ENCODE assay signal across 30 cellular contexts in the genomic region with DNA sequence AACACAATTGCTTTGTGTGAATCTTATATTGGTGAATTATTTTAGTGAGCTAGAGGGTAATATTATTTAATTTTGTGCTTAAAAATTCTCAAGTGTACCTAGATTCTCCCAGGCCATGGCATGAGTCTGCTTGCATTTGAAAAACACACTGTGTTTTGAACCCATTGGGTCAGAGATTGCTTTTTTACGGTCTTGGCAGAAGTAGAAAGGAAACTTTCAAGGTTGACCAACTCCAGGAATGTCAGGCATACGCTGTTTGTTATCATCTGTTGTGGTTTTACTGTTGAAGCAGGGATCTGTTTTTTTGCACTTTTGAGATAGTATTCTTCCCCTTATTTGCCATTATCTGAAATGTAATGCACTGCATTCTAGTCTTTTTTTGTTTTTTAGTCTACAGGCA.
DNase-seq lines count a peak whose midpoint lies in the region; ATAC-seq, FAIRE-seq and TF ChIP-seq lines count a peak whose summit lies in the region.
"Had no signal": no experiment of that assay in that cellular context is flagged by ENCODE, and none has a peak within 500 bp of the region (broad histone marks: within the 10 kb centered on the region; RNA-seq: fewer than 3 reads in every experiment).

No MANE protein-coding gene starts in this region.

- no peak for FAIRE-seq in HepG2 (lab: Jason Lieb, UNC)
- FAIRE-seq: A204.1 had no signal

- ATAC-seq in HepG2 (no peak), right lobe of liver (no peak)
- ATAC-seq: gastroesophageal sphincter; left ventricle myocardium superior; sciatic nerve; stimulated activated naive CD8-positive, alpha-beta T cell treated with anti-CD3 and anti-CD28 coated beads, Interleukin-15, amount 100 ng/mL, for 72 hours had no signal

- POLR2A ChIA-PET in HepG2 (lab: Yijun Ruan, JAX): no interaction called here

- in situ Hi-C loops in HepG2 (cut with HindIII; ENCODE audit: extremely low pct_ligation_motif_present, low pct_unique_long_range_greater_than_20kb): no loop called here

- WGBS in HepG2 (ENCODE audit: low lambda C conversion rate): 0% methylated on average over 2 of the region's 2 CpGs
- 6% methylated on average over 2 of the region's 2 CpGs for WGBS in right lobe of liver (ENCODE audit: insufficient coverage, low coverage, low lambda C conversion rate, missing lambda C conversion rate)
- WGBS in adrenal gland, 4 donors: 12 to 35% (median 16%) methylated on average over 2 of the region's 2 CpGs
- WGBS in thyroid gland, 2 donors: 11 to 24% methylated on average over 2 of the region's 2 CpGs
- WGBS in esophagus squamous epithelium, 2 donors: 25 to 35% methylated on average over 2 of the region's 2 CpGs

- BruUV-seq in HepG2 (replicated peaks; lab: Mats Ljungman, UMichigan): no TSS peak

- no peak overlapping the region for H3K27ac ChIP-seq in HepG2 (ENCODE audit: extremely low read length, insufficient read depth, low read length)
- no peak overlapping the region for H3K27ac ChIP-seq in right lobe of liver
- H3K27ac ChIP-seq in adrenal gland: peak overlapping the region; percentile 37 to 56 (median 51)
- peak overlapping the region in 2 of 3 donors; percentile 39 to 60 for H3K27ac ChIP-seq in thyroid gland
- no peak overlapping the region for H3K27ac ChIP-seq in esophagus squamous epithelium
- no peak overlapping the region for H3K27ac ChIP-seq in uterus
- H3K27ac ChIP-seq: brain microvascular endothelial cell, gastroesophageal sphincter, SJSA1, thoracic aorta, vagina had no signal

- no peaks in the 10 kb centered on the region for H4K20me1 ChIP-seq in HepG2 (ENCODE audit: insufficient read depth, low read length)

- no peak for TF ChIP-seq CTCF in HepG2 (CRISPR knock-in tag; IDR thresholded peaks at IDR 0.05)
- no peak for TF ChIP-seq CTCF in right lobe of liver (IDR thresholded peaks at IDR 0.05)
- TF ChIP-seq CTCF in adrenal gland (IDR thresholded peaks at IDR 0.05): no peak
- no peak for TF ChIP-seq CTCF in kidney epithelial cell (IDR thresholded peaks at IDR 0.05; ENCODE audit: insufficient read depth, low read length, poor library complexity, severe bottlenecking)
- TF ChIP-seq CTCF in thyroid gland (IDR thresholded peaks at IDR 0.05): no peak
- no peak for TF ChIP-seq CTCF in esophagus squamous epithelium (IDR thresholded peaks at IDR 0.05)
- no peak for TF ChIP-seq CTCF in uterus (IDR thresholded peaks at IDR 0.05)

- no peak for TF ChIP-seq RAD21 in HepG2 (CRISPR knock-in tag; IDR thresholded peaks at IDR 0.05)

- DNase-seq in HepG2 (ENCODE audit: low spot score) (peak; percentile 23), right lobe of liver (no peak), adrenal gland (peak in 5 of 7 donors; percentile 19 to 60 (median 44)), kidney epithelial cell (ENCODE audit: low read depth) (peak; percentile 63), thyroid gland (peak; percentile 14 to 20), esophagus squamous epithelium (lab: John Stamatoyannopoulos, UW) (no peak), uterus (no peak)
- no peak for DNase-seq in NK-92 treated with Interleukin-12 subunit alpha and Interleukin-12 subunit beta, amount 100 ng/mL, for 24 hours (lab: John Stamatoyannopoulos, UW)
- DNase-seq: activated CD4-positive, alpha-beta T cell treated with anti-CD3 and anti-CD28 coated beads, Interleukin-2, amount 50 U/mL, for 48 hours; activated naive CD4-positive, alpha-beta T cell treated with Interleukin-2 at 50 U/mL for 16 hours; AML-193; brain microvascular endothelial cell; CD4-positive, CD25-positive, alpha-beta regulatory T cell; cerebellar nuclear complex; dermis blood vessel endothelial cell; HCEC 1CT; hypothalamus; Kasumi-1; left ventricle myocardium superior; naive B cell; NCI-H146; NCI-H748 treated with DMSO at 0.1 percent for 48 hours; stimulated activated naive CD8-positive, alpha-beta T cell treated with anti-CD3 and anti-CD28 coated beads, Interleukin-15, amount 100 ng/mL, for 72 hours; T1000 had no signal

- CTCF ChIA-PET in HepG2 (lab: Yijun Ruan, JAX; ENCODE audit: low intra/inter-chr PET ratio, low total read pairs): no interaction called here

- no peaks in the 10 kb centered on the region for H3K9me3 ChIP-seq in HepG2 (ENCODE audit: low read length)
- H3K9me3 ChIP-seq in right lobe of liver: no peaks in the 10 kb centered on the region
- H3K9me3 ChIP-seq in adrenal gland (replicated peaks in 1 of 3): no peaks in the 10 kb centered on the region
- H3K9me3 ChIP-seq in thyroid gland: no peaks in the 10 kb centered on the region
- H3K9me3 ChIP-seq in esophagus squamous epithelium: no peaks in the 10 kb centered on the region
- H3K9me3 ChIP-seq in uterus: no peaks in the 10 kb centered on the region
- H3K9me3 ChIP-seq: gastroesophageal sphincter, SJSA1, thoracic aorta, vagina had no signal

- H2AFZ ChIP-seq in HepG2 (ENCODE audit: low read length): no peak overlapping the region

- H3K4me3 ChIP-seq in HepG2 (replicated peaks in 1 of 3; ENCODE audit: insufficient read depth in 1 of 3, low read depth in 2 of 3, low read length in 3 of 3) (no peak overlapping the region), right lobe of liver (no peak overlapping the region), adrenal gland (no peak overlapping the region), kidney epithelial cell (ENCODE audit: low read depth, low read length) (no peak overlapping the region), thyroid gland (replicated peaks in 1 of 3) (no peak overlapping the region), esophagus squamous epithelium (no peak overlapping the region), uterus (no peak overlapping the region)
- H3K4me3 ChIP-seq: gastroesophageal sphincter, SJSA1, thoracic aorta, vagina had no signal

- TF ChIP-seq EP300 in HepG2 (IDR thresholded peaks at IDR 0.05; ENCODE audit: low read depth in 2 of 2, low read length in 2 of 2) (no peak), HepG2 (CRISPR knock-in tag; IDR thresholded peaks at IDR 0.05; ENCODE audit: borderline replicate concordance) (no peak)

- no peaks in the 10 kb centered on the region for H3K79me2 ChIP-seq in HepG2 (ENCODE audit: insufficient read depth, low read length)

- H3K36me3 ChIP-seq in HepG2 (replicated peaks in 1 of 2; ENCODE audit: control insufficient read depth in 1 of 2, insufficient read depth in 2 of 2, low read length in 2 of 2): no peaks in the 10 kb centered on the region
- no peaks in the 10 kb centered on the region for H3K36me3 ChIP-seq in right lobe of liver
- no peaks in the 10 kb centered on the region for H3K36me3 ChIP-seq in adrenal gland (replicated peaks in 1 of 2)
- no peaks in the 10 kb centered on the region for H3K36me3 ChIP-seq in kidney epithelial cell (ENCODE audit: control insufficient read depth, insufficient read depth, low read length)
- H3K36me3 ChIP-seq in thyroid gland: no peaks in the 10 kb centered on the region
- H3K36me3 ChIP-seq in esophagus squamous epithelium: no peaks in the 10 kb centered on the region
- H3K36me3 ChIP-seq in uterus: no peaks in the 10 kb centered on the region
- H3K36me3 ChIP-seq: brain microvascular endothelial cell, gastroesophageal sphincter, SJSA1, thoracic aorta, vagina had no signal

- intact Hi-C loops in HepG2 (cut with micrococcal nuclease; ENCODE audit: unreplicated experiment) (no loop called here), right lobe of liver (cut with DNase I) (no loop called here), adrenal gland (cut with DNase I) (no loop called here), thyroid gland (cut with DNase I) (no loop called here), esophagus squamous epithelium (cut with DNase I) (no loop called here), uterus (cut with DNase I; ENCODE audit: low total_unique reads) (no loop called here)

- TF ChIP-seq POLR2A in HepG2 (IDR thresholded peaks at IDR 0.05; ENCODE audit: insufficient read depth in 1 of 2, low read depth in 2 of 2, low read length in 2 of 2) (no peak), right lobe of liver (IDR thresholded peaks at IDR 0.05) (no peak), adrenal gland (IDR thresholded peaks at IDR 0.05) (no peak), thyroid gland (IDR thresholded peaks at IDR 0.05) (no peak), esophagus squamous epithelium (IDR thresholded peaks at IDR 0.05) (no peak), uterus (IDR thresholded peaks at IDR 0.05) (no peak)

- H3K9ac ChIP-seq in HepG2 (ENCODE audit: insufficient read depth, low read depth, low read length): no peak overlapping the region

- no peaks in the 10 kb centered on the region for H3K4me1 ChIP-seq in HepG2 (ENCODE audit: insufficient read depth, low read length)
- no peaks in the 10 kb centered on the region for H3K4me1 ChIP-seq in right lobe of liver
- H3K4me1 ChIP-seq in adrenal gland (replicated peaks in 1 of 2): peaks cover 18 to 31% of the 10 kb centered on the region in 2 donors
- peaks cover 7% of the 10 kb centered on the region in 2 donors for H3K4me1 ChIP-seq in thyroid gland
- no peaks in the 10 kb centered on the region for H3K4me1 ChIP-seq in esophagus squamous epithelium
- no peaks in the 10 kb centered on the region for H3K4me1 ChIP-seq in uterus
- H3K4me1 ChIP-seq: SJSA1, vagina had no signal

- H3K4me2 ChIP-seq in HepG2 (ENCODE audit: low read depth, low read length): no peak overlapping the region

- H3K27me3 ChIP-seq in HepG2 (ENCODE audit: control insufficient read depth in 1 of 2, insufficient read depth in 2 of 2, low read length in 2 of 2) (no peaks in the 10 kb centered on the region), right lobe of liver (no peaks in the 10 kb centered on the region), adrenal gland (no peaks in the 10 kb centered on the region), kidney epithelial cell (ENCODE audit: control insufficient read depth, insufficient read depth, low read length) (no peaks in the 10 kb centered on the region), thyroid gland (no peaks in the 10 kb centered on the region), esophagus squamous epithelium (no peaks in the 10 kb centered on the region), uterus (no peaks in the 10 kb centered on the region)
- H3K27me3 ChIP-seq: brain microvascular endothelial cell, gastroesophageal sphincter, SJSA1, vagina had no signal

TF ChIP-seq in HepG2, 621 proteins besides CTCF, POLR2A, EP300 and RAD21 (continues in another document):
- no peak for TF ChIP-seq ZNF775 (CRISPR knock-in tag; IDR thresholded peaks at IDR 0.05; ENCODE audit: borderline replicate concordance)
- TF ChIP-seq, protein P1, sequence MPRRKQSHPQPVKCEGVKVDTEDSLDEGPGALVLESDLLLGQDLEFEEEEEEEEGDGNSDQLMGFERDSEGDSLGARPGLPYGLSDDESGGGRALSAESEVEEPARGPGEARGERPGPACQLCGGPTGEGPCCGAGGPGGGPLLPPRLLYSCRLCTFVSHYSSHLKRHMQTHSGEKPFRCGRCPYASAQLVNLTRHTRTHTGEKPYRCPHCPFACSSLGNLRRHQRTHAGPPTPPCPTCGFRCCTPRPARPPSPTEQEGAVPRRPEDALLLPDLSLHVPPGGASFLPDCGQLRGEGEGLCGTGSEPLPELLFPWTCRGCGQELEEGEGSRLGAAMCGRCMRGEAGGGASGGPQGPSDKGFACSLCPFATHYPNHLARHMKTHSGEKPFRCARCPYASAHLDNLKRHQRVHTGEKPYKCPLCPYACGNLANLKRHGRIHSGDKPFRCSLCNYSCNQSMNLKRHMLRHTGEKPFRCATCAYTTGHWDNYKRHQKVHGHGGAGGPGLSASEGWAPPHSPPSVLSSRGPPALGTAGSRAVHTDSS (CRISPR knock-in tag; conservative IDR thresholded peaks at IDR 0.05): no peak
- no peak for TF ChIP-seq KAT8 (CRISPR knock-in tag; IDR thresholded peaks at IDR 0.05)
- no peak for TF ChIP-seq SNRNP70 (IDR thresholded peaks at IDR 0.05; ENCODE audit: low read depth, low read length)

Comparison
In these comparisons a context has a peak if more than half of its experiments do, and no peak if none do; other contexts are left out.
1. DNase-seq: peak in HepG2 (single experiment), adrenal gland (5 of 7), kidney epithelial cell (single experiment) and thyroid gland (2 of 2); none in right lobe of liver (0 of 3), esophagus squamous epithelium (single experiment), uterus (0 of 2) and NK-92 treated with Interleukin-12 subunit alpha and Interleukin-12 subunit beta, amount 100 ng/mL, for 24 hours (single experiment).
2. H3K27ac ChIP-seq: peak in adrenal gland (5 of 5) and thyroid gland (2 of 3); none in HepG2 (single experiment), right lobe of liver (0 of 3), esophagus squamous epithelium (0 of 4) and uterus (0 of 2).